ENCODE assay signal across 8 cellular contexts in the genomic region with DNA sequence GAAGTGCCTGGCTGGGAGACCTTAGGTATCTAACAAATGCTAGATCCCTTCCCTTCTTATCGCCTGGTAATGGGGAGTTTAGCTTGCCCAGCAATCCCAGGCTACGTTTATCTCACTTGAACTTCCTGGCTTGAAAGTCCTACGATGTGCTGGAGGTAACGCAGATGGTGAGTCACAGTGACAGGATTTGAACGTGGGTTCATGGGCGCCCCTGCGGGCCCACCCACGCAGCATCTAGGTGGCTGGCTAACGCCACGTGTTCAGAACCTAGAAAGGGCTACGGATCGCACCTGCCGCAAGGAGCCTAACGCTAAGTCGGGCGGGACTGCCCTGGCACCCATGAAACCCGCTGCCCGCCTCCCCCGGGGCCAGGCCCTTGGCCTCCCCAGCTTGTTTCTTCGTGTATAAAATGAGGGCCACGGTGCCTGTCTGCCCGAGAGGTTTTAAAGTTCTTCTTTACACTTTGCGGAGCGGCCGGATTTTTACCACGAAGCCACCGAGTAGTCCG. TPM values are rescaled to one million over a fixed set of nuclear protein-coding genes. Genes with fewer than 3 reads are reported as not detected.
DNase-seq lines count a peak whose midpoint lies in the region; FAIRE-seq and TF ChIP-seq lines count a peak whose summit lies in the region.

No MANE protein-coding gene starts in this region.

- H3K27ac Mint-ChIP-seq in activated CD4-positive, alpha-beta T cell treated with anti-CD3 and anti-CD28 coated beads, Interleukin-2, amount 10 ng/mL, durations not matched to agents 7 days and 5 days: peak overlapping the region; percentile 95

- peak overlapping the region; percentile 76 for H3K4me3 Mint-ChIP-seq in activated CD4-positive, alpha-beta T cell treated with anti-CD3 and anti-CD28 coated beads, Interleukin-2, amount 10 ng/mL, durations not matched to agents 7 days and 5 days

- H3K36me3 ChIP-seq in MG63: 0 out of 2 replicates have a peak, but pooled peaks cover 2% of the 10 kb centered on the region
- no peaks in the 10 kb centered on the region for H3K36me3 ChIP-seq in ectodermal cell (ENCODE audit: control insufficient read depth, insufficient read depth, low read length)
- H3K36me3 ChIP-seq in mesodermal cell (ENCODE audit: control insufficient read depth, insufficient read depth, low read length): no peaks in the 10 kb centered on the region

- POLR2A ChIA-PET in activated CD4-positive, alpha-beta T cell treated with anti-CD3 and anti-CD28 coated beads, Interleukin-2, amount 10 ng/mL, durations not matched to agents 7 days and 5 days (lab: Charles Lee): interaction anchor here (0.6 to 1.1 kb wide), 3 partner anchors 37 to 96 kb away, joined by 3 to 6 read pairs (median 4); no protein-coding TSS in a partner anchor

- peaks cover 73% of the 10 kb centered on the region for H3K4me1 Mint-ChIP-seq in activated CD4-positive, alpha-beta T cell treated with anti-CD3 and anti-CD28 coated beads, Interleukin-2, amount 10 ng/mL, durations not matched to agents 7 days and 5 days

- peaks cover 17% of the 10 kb centered on the region for H3K36me3 Mint-ChIP-seq in activated CD4-positive, alpha-beta T cell treated with anti-CD3 and anti-CD28 coated beads, Interleukin-2, amount 10 ng/mL, durations not matched to agents 7 days and 5 days (ENCODE audit: low read depth)

- peak; percentile 41 for FAIRE-seq in H54 (lab: Jason Lieb, UNC)

- H3K4me3 ChIP-seq in MG63 (peak overlapping the region; percentile 83), ectodermal cell (ENCODE audit: insufficient read depth, low read depth, low read length) (peak overlapping the region; percentile 84), mesodermal cell (ENCODE audit: extremely low read depth, insufficient read depth, low read length, poor library complexity, severe bottlenecking) (peak overlapping the region; percentile 54)

- no peaks in the 10 kb centered on the region for H3K9me3 ChIP-seq in MG63
- H3K9me3 ChIP-seq in ectodermal cell (ENCODE audit: control insufficient read depth, low read length): no peaks in the 10 kb centered on the region
- no peaks in the 10 kb centered on the region for H3K9me3 ChIP-seq in mesodermal cell (ENCODE audit: control insufficient read depth, low read length)

- peaks cover 3% of the 10 kb centered on the region for H3K9me3 Mint-ChIP-seq in activated CD4-positive, alpha-beta T cell treated with anti-CD3 and anti-CD28 coated beads, Interleukin-2, amount 10 ng/mL, durations not matched to agents 7 days and 5 days

- H3K27me3 ChIP-seq in MG63 (no peaks in the 10 kb centered on the region), ectodermal cell (ENCODE audit: control insufficient read depth, insufficient read depth, low read length, poor library complexity, severe bottlenecking) (peaks cover 59% of the 10 kb centered on the region)

- H3K27me3 Mint-ChIP-seq in activated CD4-positive, alpha-beta T cell treated with anti-CD3 and anti-CD28 coated beads, Interleukin-2, amount 10 ng/mL, durations not matched to agents 7 days and 5 days: no peaks in the 10 kb centered on the region

- TF ChIP-seq POLR2A in H54 (IDR thresholded peaks at IDR 0.05; ENCODE audit: low read depth, low read length): no peak

- peak overlapping the region; percentile 63 for H3K27ac ChIP-seq in ectodermal cell (ENCODE audit: insufficient read depth, low read depth, low read length, poor library complexity, severe bottlenecking)
- H3K27ac ChIP-seq in mesodermal cell (ENCODE audit: low read depth, low read length, severe bottlenecking): peak overlapping the region; percentile 99

- peaks cover 35% of the 10 kb centered on the region for H3K4me1 ChIP-seq in ectodermal cell (ENCODE audit: control insufficient read depth, insufficient read depth, low read length)
- H3K4me1 ChIP-seq in mesodermal cell (ENCODE audit: control insufficient read depth, insufficient read depth, low read length, poor library complexity, severe bottlenecking): peaks cover 45% of the 10 kb centered on the region

- DNase-seq in GM04504 (ENCODE audit: low read depth) (peak; percentile 54), H54 (ENCODE audit: insufficient read length, low spot score) (no peak), MG63 (peak; percentile 88), globus pallidus (ENCODE audit: low spot score) (no peak)
- DNase-seq in activated CD4-positive, alpha-beta T cell treated with anti-CD3 and anti-CD28 coated beads, Interleukin-2, amount 10 ng/mL, durations not matched to agents 7 days and 5 days: peak; percentile 80
- peak; percentile 59 to 79 for DNase-seq in stimulated activated CD8-positive, alpha-beta memory T cell treated with anti-CD3 and anti-CD28 coated beads, Interleukin-4, amount 100 ng/mL, for 1 hour (ENCODE audit: low read depth in 2 of 2, low spot score in 1 of 2)

- 1% methylated on average over 28 of the region's 28 CpGs for WGBS in ectodermal cell, 2 experiments
- 0 to 1% methylated on average over 26 to 27 of the region's 28 CpGs for WGBS in mesodermal cell (ENCODE audit: insufficient coverage in 2 of 2), 2 experiments

- CTCF ChIA-PET in activated CD4-positive, alpha-beta T cell treated with anti-CD3 and anti-CD28 coated beads, Interleukin-2, amount 10 ng/mL, durations not matched to agents 7 days and 5 days (lab: Charles Lee): interaction anchor here (0.8 to 4.7 kb wide), 8 partner anchors 8 to 564 kb away, joined by 3 to 31 read pairs (median 6); no protein-coding TSS in a partner anchor

RNA-seq across cellular contexts. Expression of a gene that starts 0.6 kb away (rescaled TPM):
- total RNA-seq in MG63 (2014; rRNA removed; shearing (Covaris generic); ENCODE audit: low replicate concordance): 36.6 and 38.6 TPM in 2 replicates
- total RNA-seq in activated CD4-positive, alpha-beta T cell treated with anti-CD3 and anti-CD28 coated beads, Interleukin-2, amount 10 ng/mL, durations not matched to agents 7 days and 5 days: 10 to 100 TPM; 62.7 to 70.8 TPM
- 47.8 TPM for polyA plus RNA-seq in ectodermal cell (2013, experiment 1 of 4)
- polyA plus RNA-seq in ectodermal cell (2013, experiment 2 of 4): 43.7 TPM
- 36.6 TPM for polyA plus RNA-seq in ectodermal cell (2013, experiment 3 of 4)
- 40.9 TPM for polyA plus RNA-seq in ectodermal cell (2013, experiment 4 of 4)
- polyA plus RNA-seq in mesodermal cell (2013, experiment 1 of 2): 41.5 TPM
- 46.2 TPM for polyA plus RNA-seq in mesodermal cell (2013, experiment 2 of 2)

Comparison
In these comparisons a context has a peak if more than half of its experiments do, and no peak if none do; other contexts are left out.
1. DNase-seq: peak in GM04504 (single experiment), MG63 (single experiment), activated CD4-positive, alpha-beta T cell treated with anti-CD3 and anti-CD28 coated beads, Interleukin-2, amount 10 ng/mL, durations not matched to agents 7 days and 5 days (single experiment) and stimulated activated CD8-positive, alpha-beta memory T cell treated with anti-CD3 and anti-CD28 coated beads, Interleukin-4, amount 100 ng/mL, for 1 hour (2 of 2); none in H54 (single experiment) and globus pallidus (single experiment).
2. Peak in every context shown above with its lines, with median percentiles within 50 percentile points of each other: H3K4me3 ChIP-seq.